In the genomic region with DNA sequence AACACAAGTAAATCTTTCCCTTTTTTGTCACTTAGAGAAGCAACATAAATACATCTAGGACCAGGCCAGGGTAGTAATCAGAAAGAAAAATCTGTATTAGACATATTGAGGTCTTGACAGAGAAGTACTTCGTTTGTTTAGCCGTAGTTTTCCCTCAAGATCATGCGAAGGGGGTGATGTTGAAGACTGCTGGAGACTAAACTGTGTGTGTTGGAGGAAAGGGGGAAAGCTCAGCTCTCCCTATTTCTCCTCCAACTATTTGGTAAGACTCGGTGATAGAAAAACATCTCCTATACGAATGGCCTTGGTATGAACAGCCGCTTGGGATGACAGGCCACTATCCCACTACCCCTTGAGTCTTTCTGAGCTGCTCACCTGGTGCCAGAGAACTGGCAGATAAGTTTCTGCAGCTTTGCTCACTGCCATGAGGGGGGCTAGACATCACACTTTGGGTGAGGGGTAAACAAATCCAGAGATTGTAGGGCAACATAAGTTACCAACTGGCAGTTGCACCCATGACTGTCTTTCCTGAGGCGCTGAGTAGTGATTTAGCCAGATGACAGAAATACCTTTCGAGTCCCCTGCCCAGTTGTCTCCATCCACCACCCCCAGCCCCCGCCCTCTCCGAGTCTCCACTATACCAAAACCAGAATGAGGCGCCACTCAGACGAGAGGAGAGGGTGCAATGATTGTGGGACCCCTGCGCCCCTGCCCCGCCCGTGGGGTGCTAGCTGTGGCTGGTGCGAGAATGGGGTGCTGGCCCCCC, we compare ENCODE assay signal across 2 cellular contexts.
TF ChIP-seq lines count a peak whose summit lies in the region.

No MANE protein-coding gene starts in this region.

TF ChIP-seq in HEK293, 187 proteins besides CTCF, POLR2A, EP300 and RAD21:
- TF ChIP-seq, protein P1, sequence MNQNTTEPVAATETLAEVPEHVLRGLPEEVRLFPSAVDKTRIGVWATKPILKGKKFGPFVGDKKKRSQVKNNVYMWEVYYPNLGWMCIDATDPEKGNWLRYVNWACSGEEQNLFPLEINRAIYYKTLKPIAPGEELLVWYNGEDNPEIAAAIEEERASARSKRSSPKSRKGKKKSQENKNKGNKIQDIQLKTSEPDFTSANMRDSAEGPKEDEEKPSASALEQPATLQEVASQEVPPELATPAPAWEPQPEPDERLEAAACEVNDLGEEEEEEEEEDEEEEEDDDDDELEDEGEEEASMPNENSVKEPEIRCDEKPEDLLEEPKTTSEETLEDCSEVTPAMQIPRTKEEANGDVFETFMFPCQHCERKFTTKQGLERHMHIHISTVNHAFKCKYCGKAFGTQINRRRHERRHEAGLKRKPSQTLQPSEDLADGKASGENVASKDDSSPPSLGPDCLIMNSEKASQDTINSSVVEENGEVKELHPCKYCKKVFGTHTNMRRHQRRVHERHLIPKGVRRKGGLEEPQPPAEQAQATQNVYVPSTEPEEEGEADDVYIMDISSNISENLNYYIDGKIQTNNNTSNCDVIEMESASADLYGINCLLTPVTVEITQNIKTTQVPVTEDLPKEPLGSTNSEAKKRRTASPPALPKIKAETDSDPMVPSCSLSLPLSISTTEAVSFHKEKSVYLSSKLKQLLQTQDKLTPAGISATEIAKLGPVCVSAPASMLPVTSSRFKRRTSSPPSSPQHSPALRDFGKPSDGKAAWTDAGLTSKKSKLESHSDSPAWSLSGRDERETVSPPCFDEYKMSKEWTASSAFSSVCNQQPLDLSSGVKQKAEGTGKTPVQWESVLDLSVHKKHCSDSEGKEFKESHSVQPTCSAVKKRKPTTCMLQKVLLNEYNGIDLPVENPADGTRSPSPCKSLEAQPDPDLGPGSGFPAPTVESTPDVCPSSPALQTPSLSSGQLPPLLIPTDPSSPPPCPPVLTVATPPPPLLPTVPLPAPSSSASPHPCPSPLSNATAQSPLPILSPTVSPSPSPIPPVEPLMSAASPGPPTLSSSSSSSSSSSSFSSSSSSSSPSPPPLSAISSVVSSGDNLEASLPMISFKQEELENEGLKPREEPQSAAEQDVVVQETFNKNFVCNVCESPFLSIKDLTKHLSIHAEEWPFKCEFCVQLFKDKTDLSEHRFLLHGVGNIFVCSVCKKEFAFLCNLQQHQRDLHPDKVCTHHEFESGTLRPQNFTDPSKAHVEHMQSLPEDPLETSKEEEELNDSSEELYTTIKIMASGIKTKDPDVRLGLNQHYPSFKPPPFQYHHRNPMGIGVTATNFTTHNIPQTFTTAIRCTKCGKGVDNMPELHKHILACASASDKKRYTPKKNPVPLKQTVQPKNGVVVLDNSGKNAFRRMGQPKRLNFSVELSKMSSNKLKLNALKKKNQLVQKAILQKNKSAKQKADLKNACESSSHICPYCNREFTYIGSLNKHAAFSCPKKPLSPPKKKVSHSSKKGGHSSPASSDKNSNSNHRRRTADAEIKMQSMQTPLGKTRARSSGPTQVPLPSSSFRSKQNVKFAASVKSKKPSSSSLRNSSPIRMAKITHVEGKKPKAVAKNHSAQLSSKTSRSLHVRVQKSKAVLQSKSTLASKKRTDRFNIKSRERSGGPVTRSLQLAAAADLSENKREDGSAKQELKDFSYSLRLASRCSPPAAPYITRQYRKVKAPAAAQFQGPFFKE (tag by site-specific recombination; IDR thresholded peaks at IDR 0.05; ENCODE audit: borderline replicate concordance), result 0 out of 2 replicates have a peak, but pooled peaks have one; percentile 61
- 0 out of 2 replicates have a peak, but pooled peaks have one; percentile 31 for TF ChIP-seq ZNF777 (tag by site-specific recombination; IDR thresholded peaks at IDR 0.05; ENCODE audit: borderline replicate concordance)
- TF ChIP-seq ZEB2 (tag by site-specific recombination; IDR thresholded peaks at IDR 0.05), result no peak
- TF ChIP-seq, protein P2, sequence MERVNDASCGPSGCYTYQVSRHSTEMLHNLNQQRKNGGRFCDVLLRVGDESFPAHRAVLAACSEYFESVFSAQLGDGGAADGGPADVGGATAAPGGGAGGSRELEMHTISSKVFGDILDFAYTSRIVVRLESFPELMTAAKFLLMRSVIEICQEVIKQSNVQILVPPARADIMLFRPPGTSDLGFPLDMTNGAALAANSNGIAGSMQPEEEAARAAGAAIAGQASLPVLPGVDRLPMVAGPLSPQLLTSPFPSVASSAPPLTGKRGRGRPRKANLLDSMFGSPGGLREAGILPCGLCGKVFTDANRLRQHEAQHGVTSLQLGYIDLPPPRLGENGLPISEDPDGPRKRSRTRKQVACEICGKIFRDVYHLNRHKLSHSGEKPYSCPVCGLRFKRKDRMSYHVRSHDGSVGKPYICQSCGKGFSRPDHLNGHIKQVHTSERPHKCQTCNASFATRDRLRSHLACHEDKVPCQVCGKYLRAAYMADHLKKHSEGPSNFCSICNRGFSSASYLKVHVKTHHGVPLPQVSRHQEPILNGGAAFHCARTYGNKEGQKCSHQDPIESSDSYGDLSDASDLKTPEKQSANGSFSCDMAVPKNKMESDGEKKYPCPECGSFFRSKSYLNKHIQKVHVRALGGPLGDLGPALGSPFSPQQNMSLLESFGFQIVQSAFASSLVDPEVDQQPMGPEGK (tag by site-specific recombination; IDR thresholded peaks at IDR 0.05), result peak; percentile 71; the same call in 1 of the 2 replicates
- no peak for TF ChIP-seq ZBTB1 (tag by site-specific recombination; IDR thresholded peaks at IDR 0.05)
- 0 out of 2 replicates have a peak, but pooled peaks have one; percentile 43 for TF ChIP-seq ZBTB48 (tag by site-specific recombination; IDR thresholded peaks at IDR 0.05)
- TF ChIP-seq, protein P3, sequence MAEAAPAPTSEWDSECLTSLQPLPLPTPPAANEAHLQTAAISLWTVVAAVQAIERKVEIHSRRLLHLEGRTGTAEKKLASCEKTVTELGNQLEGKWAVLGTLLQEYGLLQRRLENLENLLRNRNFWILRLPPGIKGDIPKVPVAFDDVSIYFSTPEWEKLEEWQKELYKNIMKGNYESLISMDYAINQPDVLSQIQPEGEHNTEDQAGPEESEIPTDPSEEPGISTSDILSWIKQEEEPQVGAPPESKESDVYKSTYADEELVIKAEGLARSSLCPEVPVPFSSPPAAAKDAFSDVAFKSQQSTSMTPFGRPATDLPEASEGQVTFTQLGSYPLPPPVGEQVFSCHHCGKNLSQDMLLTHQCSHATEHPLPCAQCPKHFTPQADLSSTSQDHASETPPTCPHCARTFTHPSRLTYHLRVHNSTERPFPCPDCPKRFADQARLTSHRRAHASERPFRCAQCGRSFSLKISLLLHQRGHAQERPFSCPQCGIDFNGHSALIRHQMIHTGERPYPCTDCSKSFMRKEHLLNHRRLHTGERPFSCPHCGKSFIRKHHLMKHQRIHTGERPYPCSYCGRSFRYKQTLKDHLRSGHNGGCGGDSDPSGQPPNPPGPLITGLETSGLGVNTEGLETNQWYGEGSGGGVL (tag by site-specific recombination; IDR thresholded peaks at IDR 0.05), result 0 out of 2 replicates have a peak, but pooled peaks have one; percentile 43
- TF ChIP-seq ZBTB7A (tag by site-specific recombination; IDR thresholded peaks at IDR 0.05; ENCODE audit: low read depth), result no peak
- TF ChIP-seq ZFHX2 (tag by site-specific recombination; conservative IDR thresholded peaks at IDR 0.05), result no peak
- TF ChIP-seq ZNF600 (tag by site-specific recombination; IDR thresholded peaks at IDR 0.05), result no peak
- TF ChIP-seq OSR2 (tag by site-specific recombination; IDR thresholded peaks at IDR 0.05), result no peak
TF ChIP-seq in HEK293: peak in this region for 5.

TF ChIP-seq in GM12878, 131 proteins besides CTCF, POLR2A, EP300 and RAD21:
- TF ChIP-seq MTA3 (IDR thresholded peaks at IDR 0.05; ENCODE audit: borderline replicate concordance, low read length) (no peak), ZZZ3 (IDR thresholded peaks at IDR 0.05; ENCODE audit: control insufficient read depth, insufficient read length, low read depth) (no peak), TCF3 (IDR thresholded peaks at IDR 0.05; ENCODE audit: borderline replicate concordance, insufficient read depth, low read depth, low read length) (no peak), TCF7 (IDR thresholded peaks at IDR 0.05; ENCODE audit: borderline replicate concordance) (no peak), ATF7 (IDR thresholded peaks at IDR 0.05; ENCODE audit: low read depth) (no peak), MEF2A (IDR thresholded peaks at IDR 0.05; ENCODE audit: insufficient read depth, low read depth, low read length) (no peak), CREB1 (IDR thresholded peaks at IDR 0.05; ENCODE audit: low read depth) (no peak), MYC (IDR thresholded peaks at IDR 0.05; ENCODE audit: insufficient read depth, insufficient read length, insufficient replicate concordance, low read length, severe bottlenecking) (no peak), SPI1 (IDR thresholded peaks at IDR 0.05; ENCODE audit: borderline replicate concordance, insufficient read depth, low read depth, low read length) (no peak), SMC3 (IDR thresholded peaks at IDR 0.05; ENCODE audit: borderline replicate concordance, low read length) (no peak), CREM (IDR thresholded peaks at IDR 0.05; ENCODE audit: low read depth) (no peak), ZNF217 (IDR thresholded peaks at IDR 0.05) (no peak), BHLHE40 (IDR thresholded peaks at IDR 0.05; ENCODE audit: borderline replicate concordance in 1 of 2, low read depth in 2 of 2, low read length in 1 of 2) (no peak), HDAC2 (IDR thresholded peaks at IDR 0.05) (no peak), SREBF2 (IDR thresholded peaks at IDR 0.05; ENCODE audit: low read length) (no peak), YY1 (IDR thresholded peaks at IDR 0.05; ENCODE audit: low read depth, low read length) (no peak)
- TF ChIP-seq, protein P4, sequence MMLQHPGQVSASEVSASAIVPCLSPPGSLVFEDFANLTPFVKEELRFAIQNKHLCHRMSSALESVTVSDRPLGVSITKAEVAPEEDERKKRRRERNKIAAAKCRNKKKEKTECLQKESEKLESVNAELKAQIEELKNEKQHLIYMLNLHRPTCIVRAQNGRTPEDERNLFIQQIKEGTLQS (IDR thresholded peaks at IDR 0.05; ENCODE audit: borderline replicate concordance, extremely low read depth, low read depth, low read length), result no peak
- TF ChIP-seq, protein P5, sequence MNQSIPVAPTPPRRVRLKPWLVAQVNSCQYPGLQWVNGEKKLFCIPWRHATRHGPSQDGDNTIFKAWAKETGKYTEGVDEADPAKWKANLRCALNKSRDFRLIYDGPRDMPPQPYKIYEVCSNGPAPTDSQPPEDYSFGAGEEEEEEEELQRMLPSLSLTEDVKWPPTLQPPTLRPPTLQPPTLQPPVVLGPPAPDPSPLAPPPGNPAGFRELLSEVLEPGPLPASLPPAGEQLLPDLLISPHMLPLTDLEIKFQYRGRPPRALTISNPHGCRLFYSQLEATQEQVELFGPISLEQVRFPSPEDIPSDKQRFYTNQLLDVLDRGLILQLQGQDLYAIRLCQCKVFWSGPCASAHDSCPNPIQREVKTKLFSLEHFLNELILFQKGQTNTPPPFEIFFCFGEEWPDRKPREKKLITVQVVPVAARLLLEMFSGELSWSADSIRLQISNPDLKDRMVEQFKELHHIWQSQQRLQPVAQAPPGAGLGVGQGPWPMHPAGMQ (IDR thresholded peaks at IDR 0.05; ENCODE audit: borderline replicate concordance), result no peak
